In genomic region chr9:116859763-116860162, GRCh38 we compare ENCODE assay signal across 14 cellular contexts.
A peak's percentile ranks its signal among the peaks of the same experiment; 100 is the strongest.
DNase-seq lines count a peak whose midpoint lies in the region; ATAC-seq, FAIRE-seq and TF ChIP-seq lines count a peak whose summit lies in the region.
"Had no signal": no experiment of that assay in that cellular context is flagged by ENCODE, and none has a peak within 500 bp of the region (broad histone marks: within the 10 kb centered on the region; RNA-seq: fewer than 3 reads in every experiment).

No MANE protein-coding gene starts in this region.

- H3K4me1 ChIP-seq in RWPE2 (ENCODE audit: insufficient read depth, poor library complexity, severe bottlenecking) (peaks cover 36% of the 10 kb centered on the region), kidney (ENCODE audit: control insufficient read depth in 1 of 2, insufficient read depth in 1 of 2, low read depth in 1 of 2, low read length in 2 of 2) (no peaks in the 10 kb centered on the region)
- H3K4me1 ChIP-seq: HAP-1, heart left ventricle, transverse colon had no signal

- no peaks in the 10 kb centered on the region for H3K27me3 ChIP-seq in RWPE2 (ENCODE audit: insufficient read depth, poor library complexity, severe bottlenecking)
- H3K27me3 ChIP-seq: transverse colon had no signal

- intact Hi-C loops in kidney (cut with DNase I) = loop anchor here (10.0 kb wide), 1 partner anchor 125 kb away; no protein-coding TSS in a partner anchor
- intact Hi-C loops in activated CD4-positive, alpha-beta memory T cell treated with anti-CD3 and anti-CD28 coated beads for 36 hours (cut with micrococcal nuclease) = loop anchor here (5.0 kb wide), 1 partner anchor 272 kb away; no protein-coding TSS in a partner anchor

- H3K27ac ChIP-seq in RWPE2 (ENCODE audit: poor library complexity, severe bottlenecking) (peak overlapping the region; percentile 36), kidney (ENCODE audit: low read depth in 2 of 2, low read length in 2 of 2) (no peak overlapping the region)
- H3K27ac ChIP-seq: heart left ventricle, transverse colon had no signal

- no peak overlapping the region for H3K4me3 Mint-ChIP-seq in activated CD4-positive, alpha-beta memory T cell treated with anti-CD3 and anti-CD28 coated beads for 36 hours
- H3K4me3 Mint-ChIP-seq: activated naive CD4-positive, alpha-beta T cell treated with anti-CD3 and anti-CD28 coated beads, Interleukin-2, amount 10 ng/mL, durations not matched to agents 7 days and 5 days; stimulated activated naive CD8-positive, alpha-beta T cell treated with anti-CD3 and anti-CD28 coated beads, Interleukin-15, Interleukin-2, amounts not matched to agents 100 ng/mL and 50 ng/mL, for 24 hours had no signal

- H3K9me3 Mint-ChIP-seq in activated CD4-positive, alpha-beta memory T cell treated with anti-CD3 and anti-CD28 coated beads for 36 hours = no peaks in the 10 kb centered on the region
- no peaks in the 10 kb centered on the region for H3K9me3 Mint-ChIP-seq in activated naive CD4-positive, alpha-beta T cell treated with anti-CD3 and anti-CD28 coated beads, Interleukin-2, amount 50 U/mL, for 72 hours
- H3K9me3 Mint-ChIP-seq: activated naive CD4-positive, alpha-beta T cell treated with anti-CD3 and anti-CD28 coated beads, Interleukin-2, amount 10 ng/mL, durations not matched to agents 7 days and 5 days; stimulated activated naive CD8-positive, alpha-beta T cell treated with anti-CD3 and anti-CD28 coated beads, Interleukin-15, Interleukin-2, amounts not matched to agents 100 ng/mL and 50 ng/mL, for 24 hours had no signal

- H3K36me3 ChIP-seq in RWPE2 (ENCODE audit: low read depth) (no peaks in the 10 kb centered on the region), kidney (ENCODE audit: control insufficient read depth in 1 of 2, insufficient read depth in 2 of 2, low read length in 2 of 2) (no peaks in the 10 kb centered on the region)
- H3K36me3 ChIP-seq: HAP-1, heart left ventricle, transverse colon had no signal

- DNase-seq in DMS79 (lab: John Stamatoyannopoulos, UW) (peak; percentile 86), NCI-H146 treated with DMSO at 0.1 percent for 48 hours (lab: John Stamatoyannopoulos, UW; ENCODE audit: unreplicated experiment) (peak; percentile 7), RWPE2 (ENCODE audit: low spot score) (peak; percentile 84), kidney (peak; percentile 73), DMS 273 (lab: John Stamatoyannopoulos, UW; ENCODE audit: unreplicated experiment) (no peak)
- no peak for DNase-seq in activated CD4-positive, alpha-beta memory T cell treated with anti-CD3 and anti-CD28 coated beads for 36 hours
- no peak for DNase-seq in activated naive CD4-positive, alpha-beta T cell treated with anti-CD3 and anti-CD28 coated beads, Interleukin-2, amount 50 U/mL, for 72 hours (ENCODE audit: low spot score in 2 of 2)
- DNase-seq: effector CD8-positive, alpha-beta T cell had no signal

- no peak overlapping the region for H3K4me3 ChIP-seq in RWPE2 (ENCODE audit: severe bottlenecking)
- no peak overlapping the region for H3K4me3 ChIP-seq in kidney (ENCODE audit: low read length in 2 of 2)
- H3K4me3 ChIP-seq: HAP-1, heart left ventricle, transverse colon had no signal

- H3K4me1 Mint-ChIP-seq in activated CD4-positive, alpha-beta memory T cell treated with anti-CD3 and anti-CD28 coated beads for 36 hours (ENCODE audit: low read depth) = no peaks in the 10 kb centered on the region
- H3K4me1 Mint-ChIP-seq: activated naive CD4-positive, alpha-beta T cell treated with anti-CD3 and anti-CD28 coated beads, Interleukin-2, amount 10 ng/mL, durations not matched to agents 7 days and 5 days had no signal

- no peak for FAIRE-seq in kidney (lab: Jason Lieb, UNC)

- H3K27me3 Mint-ChIP-seq in activated CD4-positive, alpha-beta memory T cell treated with anti-CD3 and anti-CD28 coated beads for 36 hours = peaks cover 4% of the 10 kb centered on the region
- H3K27me3 Mint-ChIP-seq: activated naive CD4-positive, alpha-beta T cell treated with anti-CD3 and anti-CD28 coated beads, Interleukin-2, amount 10 ng/mL, durations not matched to agents 7 days and 5 days had no signal

- peak; percentile 26 for TF ChIP-seq CTCF in RWPE2 (IDR thresholded peaks at IDR 0.05; ENCODE audit: poor library complexity, severe bottlenecking)
- peak; percentile 17 for TF ChIP-seq CTCF in kidney (IDR thresholded peaks at IDR 0.05; ENCODE audit: borderline replicate concordance, extremely low read depth, insufficient read depth)

- H3K36me3 Mint-ChIP-seq in activated CD4-positive, alpha-beta memory T cell treated with anti-CD3 and anti-CD28 coated beads for 36 hours = no peaks in the 10 kb centered on the region
- H3K36me3 Mint-ChIP-seq in activated naive CD4-positive, alpha-beta T cell treated with anti-CD3 and anti-CD28 coated beads, Interleukin-2, amount 50 U/mL, for 72 hours = no peaks in the 10 kb centered on the region
- H3K36me3 Mint-ChIP-seq: activated naive CD4-positive, alpha-beta T cell treated with anti-CD3 and anti-CD28 coated beads, Interleukin-2, amount 10 ng/mL, durations not matched to agents 7 days and 5 days had no signal

- no peak overlapping the region for H3K27ac Mint-ChIP-seq in activated CD4-positive, alpha-beta memory T cell treated with anti-CD3 and anti-CD28 coated beads for 36 hours
- H3K27ac Mint-ChIP-seq in activated naive CD4-positive, alpha-beta T cell treated with anti-CD3 and anti-CD28 coated beads, Interleukin-2, amount 50 U/mL, for 72 hours = no peak overlapping the region
- H3K27ac Mint-ChIP-seq: activated naive CD4-positive, alpha-beta T cell treated with anti-CD3 and anti-CD28 coated beads, Interleukin-2, amount 10 ng/mL, durations not matched to agents 7 days and 5 days; stimulated activated naive CD8-positive, alpha-beta T cell treated with anti-CD3 and anti-CD28 coated beads, Interleukin-15, Interleukin-2, amounts not matched to agents 100 ng/mL and 50 ng/mL, for 24 hours had no signal

- CTCF ChIA-PET in activated CD4-positive, alpha-beta memory T cell treated with anti-CD3 and anti-CD28 coated beads for 36 hours (lab: Charles Lee) = interaction anchor here (0.6 to 7.9 kb wide), 8 partner anchors 7 to 1266 kb away, joined by 3 to 73 read pairs (median 4); no protein-coding TSS in a partner anchor

- H3K9ac ChIP-seq in kidney (ENCODE audit: low read length in 2 of 2) = peak overlapping the region in 1 of 2 donors; percentile 12

- ATAC-seq in RWPE2 (ENCODE audit: low read depth) = peak; percentile 87
- no peak for ATAC-seq in HG02884 (IDR thresholded peaks at IDR 0.05; ENCODE audit: unreplicated experiment)
- ATAC-seq in activated naive CD4-positive, alpha-beta T cell treated with anti-CD3 and anti-CD28 coated beads, Interleukin-2, amount 50 U/mL, for 72 hours = no peak

- H3K9me3 ChIP-seq in RWPE2 (ENCODE audit: severe bottlenecking) (no peaks in the 10 kb centered on the region), kidney (ENCODE audit: control insufficient read depth in 1 of 2, low read length in 2 of 2) (no peaks in the 10 kb centered on the region)
- H3K9me3 ChIP-seq: HAP-1, heart left ventricle, transverse colon had no signal

- POLR2A ChIA-PET in activated CD4-positive, alpha-beta memory T cell treated with anti-CD3 and anti-CD28 coated beads for 36 hours (lab: Charles Lee) = no interaction called here

Comparison
In these comparisons a context has a peak if more than half of its experiments do, and no peak if none do; other contexts are left out.
1. DNase-seq: peak in DMS79 (single experiment), NCI-H146 treated with DMSO at 0.1 percent for 48 hours (single experiment), RWPE2 (single experiment) and kidney (single experiment); none in DMS 273 (single experiment), activated CD4-positive, alpha-beta memory T cell treated with anti-CD3 and anti-CD28 coated beads for 36 hours (single experiment) and activated naive CD4-positive, alpha-beta T cell treated with anti-CD3 and anti-CD28 coated beads, Interleukin-2, amount 50 U/mL, for 72 hours (0 of 2).